8 cellular contexts compared by ENCODE assay signal in the genomic region with DNA sequence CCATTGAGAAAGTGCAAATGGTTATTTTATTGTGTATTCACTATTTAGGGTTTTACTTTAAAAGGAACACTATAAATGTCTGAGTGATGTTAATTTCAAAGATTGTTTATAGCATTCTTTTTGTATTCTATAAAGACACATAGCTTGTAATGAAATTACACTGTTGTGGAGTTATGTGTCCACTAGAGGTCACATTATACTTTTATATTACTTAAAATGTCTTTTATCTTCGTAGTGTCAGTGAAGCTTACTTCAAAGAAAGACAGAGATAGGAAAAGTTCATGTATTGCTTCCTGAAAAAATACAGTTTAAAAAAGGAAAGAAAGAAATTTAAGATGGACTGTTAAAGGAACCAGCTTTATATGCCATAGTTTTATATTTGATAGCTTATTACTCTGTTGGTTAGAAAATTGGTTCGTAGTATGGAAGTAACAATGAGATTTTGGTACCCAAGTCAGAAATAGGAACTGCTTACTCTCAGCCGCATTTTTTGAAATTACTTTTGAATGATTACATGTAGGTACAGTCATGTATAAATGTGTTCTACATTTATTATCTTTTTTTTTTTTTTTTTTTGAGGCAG. TPM values are rescaled to one million over a fixed set of nuclear protein-coding genes. Genes with fewer than 3 reads are reported as not detected.
DNase-seq lines count a peak whose midpoint lies in the region; ATAC-seq and TF ChIP-seq lines count a peak whose summit lies in the region.

No MANE protein-coding gene starts in this region.

- no peak overlapping the region for H3K27ac ChIP-seq in right atrium auricular region
- no peak overlapping the region for H3K27ac ChIP-seq in dorsolateral prefrontal cortex

- H3K9me3 ChIP-seq in right atrium auricular region: no peaks in the 10 kb centered on the region

- TF ChIP-seq CTCF in right atrium auricular region (IDR thresholded peaks at IDR 0.05): peak; percentile 44 to 64
- peak in 55 of 56 donors; percentile 35 to 72 (median 53) for TF ChIP-seq CTCF in dorsolateral prefrontal cortex (IDR thresholded peaks at IDR 0.05 in 54 of 56, conservative IDR thresholded peaks at IDR 0.05 in 2 of 56; ENCODE audit: low read depth in 1 of 56, partially characterized antibody in 56 of 56)

- H3K4me3 ChIP-seq in right atrium auricular region (no peak overlapping the region), dorsolateral prefrontal cortex (no peak overlapping the region)

- no peak for ATAC-seq in left cardiac atrium
- no peak for ATAC-seq in GM21515 (IDR thresholded peaks at IDR 0.05; ENCODE audit: unreplicated experiment)

- no peaks in the 10 kb centered on the region for H3K4me1 ChIP-seq in right atrium auricular region

- intact Hi-C loops in left cardiac atrium (cut with DNase I): loop anchor here in 1 of 2 donors (2.0 to 10.0 kb wide), 2 partner anchors 107 to 437 kb away; no protein-coding TSS in a partner anchor
- intact Hi-C loops in dorsolateral prefrontal cortex (cut with DNase I): loop anchor here in 1 of 2 donors (10.0 kb wide), 1 partner anchor 437 kb away; no protein-coding TSS in a partner anchor

- no peaks in the 10 kb centered on the region for H3K27me3 ChIP-seq in right atrium auricular region
- no peaks in the 10 kb centered on the region for H3K27me3 ChIP-seq in dorsolateral prefrontal cortex

- DNase-seq in right atrium auricular region (ENCODE audit: low spot score) (no peak), left cardiac atrium (no peak), NCI-H69 (lab: John Stamatoyannopoulos, UW) (peak; percentile 35), dorsolateral prefrontal cortex (no peak), pons (ENCODE audit: low spot score) (peak; percentile 40)
- DNase-seq in activated CD4-positive, alpha-beta T cell treated with anti-CD3 and anti-CD28 coated beads, Interleukin-2, amount 50 U/mL, for 1 hour: no peak
- DNase-seq in activated T-cell treated with anti-CD3 and anti-CD28 coated beads, Interleukin-2, amount 50 U/mL, for 1 hour: no peak

- no peaks in the 10 kb centered on the region for H3K36me3 ChIP-seq in right atrium auricular region

RNA-seq across cellular contexts. Expression of a gene that starts 20.5 kb away (rescaled TPM):
- 1 to 10 TPM; 4.2 to 8.2 TPM for total RNA-seq in right atrium auricular region
- total RNA-seq in left cardiac atrium: 1 to 10 TPM; 4.6 to 5.5 TPM
- total RNA-seq in dorsolateral prefrontal cortex: 10 to 100 TPM in 36 of 120 experiments, 1 to 10 TPM in 84; 4.5 to 15.3 (median 9.1) TPM

RNA-seq across cellular contexts. Expression of a gene that starts 20.8 kb away (rescaled TPM):
- total RNA-seq in right atrium auricular region (under 1 TPM; 0.33 to 0.67 TPM), left cardiac atrium (1 to 10 TPM in 1 of 2 donors, under 1 TPM in 1; 0.60 to 1.4 TPM), dorsolateral prefrontal cortex (1 to 10 TPM; 1.2 to 3.7 (median 2.4) TPM)

Comparison
In these comparisons a context has a peak if more than half of its experiments do, and no peak if none do; other contexts are left out.
1. DNase-seq: peak in NCI-H69 (single experiment) and pons (single experiment); none in right atrium auricular region (single experiment), left cardiac atrium (single experiment), dorsolateral prefrontal cortex (0 of 10), activated CD4-positive, alpha-beta T cell treated with anti-CD3 and anti-CD28 coated beads, Interleukin-2, amount 50 U/mL, for 1 hour (single experiment) and activated T-cell treated with anti-CD3 and anti-CD28 coated beads, Interleukin-2, amount 50 U/mL, for 1 hour (single experiment).